In genomic region chr16:29658693-29659092, GRCh38 we compare ENCODE assay signal across 24 cellular contexts. TPM values are rescaled to one million over a fixed set of nuclear protein-coding genes. Genes with fewer than 3 reads are reported as not detected.
DNase-seq lines count a peak whose midpoint lies in the region; ATAC-seq, FAIRE-seq and TF ChIP-seq lines count a peak whose summit lies in the region.
"Had no signal": no experiment of that assay in that cellular context is flagged by ENCODE, and none has a peak within 500 bp of the region (broad histone marks: within the 10 kb centered on the region; RNA-seq: fewer than 3 reads in every experiment).

No MANE protein-coding gene starts in this region.

- intact Hi-C loops in K562 (cut with micrococcal nuclease), result no loop called here

- no peak for DNase-seq in activated T-cell treated with anti-CD3 and anti-CD28 coated beads, Interleukin-2, amount 50 U/mL, for 24 hours
- DNase-seq in activated T-cell treated with anti-CD3 and anti-CD28 coated beads, Interleukin-2, amount 50 U/mL, for 48 hours, result no peak
- DNase-seq in GM19239 (ENCODE audit: insufficient read length, low spot score) (no peak), K562 (ENCODE audit: extremely low read depth in 1 of 4, low spot score in 3 of 4) (peak in 1 of 4 experiments; percentile 62), NCI-H2196 (lab: John Stamatoyannopoulos, UW; ENCODE audit: unreplicated experiment) (no peak), left lobe of liver (ENCODE audit: low spot score) (no peak)
- DNase-seq: AML-193, DND-41, GM23248, H9, HFFc6, MV-4-11, NCI-H1105 treated with DMSO at 0.1 percent for 48 hours, NCI-H2029 treated with DMSO at 0.1 percent for 48 hours, NCI-H345, NCI-H524 treated with DMSO at 0.1 percent for 48 hours, OCI-M1 had no signal

- no peak for TF ChIP-seq CTCF in K562 (IDR thresholded peaks at IDR 0.05 in 2 of 3, conservative IDR thresholded peaks at IDR 0.05 in 1 of 3; ENCODE audit: insufficient read depth in 2 of 3, low read depth in 1 of 3, low read length in 3 of 3)

- no peak overlapping the region for H3K4me3 Mint-ChIP-seq in activated T-cell treated with anti-CD3 and anti-CD28 coated beads, Interleukin-2, amount 50 U/mL, for 24 hours
- H3K4me3 Mint-ChIP-seq: CD14-positive monocyte, H9, HFFc6 had no signal

- peaks cover 9% of the 10 kb centered on the region for H3K36me3 Mint-ChIP-seq in activated T-cell treated with anti-CD3 and anti-CD28 coated beads, Interleukin-2, amount 50 U/mL, for 24 hours (ENCODE audit: low read depth)
- H3K36me3 Mint-ChIP-seq: CD14-positive monocyte had no signal

- no peaks in the 10 kb centered on the region for H3K27me3 ChIP-seq in BLaER1 treated with 17β-estradiol and CSF1 and Interleukin-3, amounts not matched to agents 10 nM and 100 nM
- H3K27me3 ChIP-seq in K562 (ENCODE audit: control insufficient read depth in 2 of 2, insufficient read depth in 2 of 2, low read length in 2 of 2), result no peaks in the 10 kb centered on the region
- H3K27me3 ChIP-seq: SJSA1 had no signal

- no peaks in the 10 kb centered on the region for H3K9me3 Mint-ChIP-seq in activated T-cell treated with anti-CD3 and anti-CD28 coated beads, Interleukin-2, amount 50 U/mL, for 24 hours
- H3K9me3 Mint-ChIP-seq: CD14-positive monocyte, H9, HFFc6 had no signal

- H3K36me3 ChIP-seq in BLaER1 treated with 17β-estradiol and CSF1 and Interleukin-3, amounts not matched to agents 10 nM and 100 nM, result no peaks in the 10 kb centered on the region
- H3K36me3 ChIP-seq in K562 (ENCODE audit: control insufficient read depth, insufficient read depth, low read length), result peaks cover 2% of the 10 kb centered on the region; the same call in 1 of the 3 replicates
- H3K36me3 ChIP-seq: SJSA1 had no signal

- ATAC-seq in K562 (no peak), GM18873 (IDR thresholded peaks at IDR 0.05; ENCODE audit: low FRiP score, unreplicated experiment) (no peak), left lobe of liver (no peak)
- ATAC-seq: GM12878 had no signal

- no peak overlapping the region for H3K9ac ChIP-seq in BLaER1 treated with 17β-estradiol and CSF1 and Interleukin-3, amounts not matched to agents 10 nM and 100 nM
- peak overlapping the region in 1 of 2 experiments; percentile 31; a peak in 1 of 4 replicates for H3K9ac ChIP-seq in K562 (ENCODE audit: insufficient read depth in 1 of 2, low read depth in 2 of 2, low read length in 2 of 2)
- H3K9ac ChIP-seq: GM23248, KMS-11 had no signal

- no peak overlapping the region for H3K27ac ChIP-seq in BLaER1 treated with 17β-estradiol and CSF1 and Interleukin-3, amounts not matched to agents 10 nM and 100 nM
- peak overlapping the region; percentile 61; the same call in 1 of the 3 replicates for H3K27ac ChIP-seq in K562 (ENCODE audit: extremely low read depth, low read depth, low read length)
- H3K27ac ChIP-seq: GM23248, KMS-11, SJSA1 had no signal

- no peak overlapping the region for H3K4me3 ChIP-seq in BLaER1 treated with 17β-estradiol and CSF1 and Interleukin-3, amounts not matched to agents 10 nM and 100 nM
- no peak overlapping the region for H3K4me3 ChIP-seq in K562
- H3K4me3 ChIP-seq: GM12878, GM23248, SJSA1 had no signal

- POLR2A ChIA-PET in K562 (lab: Yijun Ruan, JAX), result interaction anchor here (0.6 to 1.4 kb wide), 2 partner anchors 21 to 23 kb away, joined by 4 read pairs; no protein-coding TSS in a partner anchor

- H3K4me2 ChIP-seq in BLaER1 treated with 17β-estradiol and CSF1 and Interleukin-3, amounts not matched to agents 10 nM and 100 nM, result peak overlapping the region in 6 of 11 experiments; percentile 12 to 60 (median 30); a peak in 5 of 22 replicates
- H3K4me2 ChIP-seq in K562 (ENCODE audit: insufficient read depth, low read length), result peak overlapping the region; percentile 14; the same call in 1 of the 2 replicates
- H3K4me2 ChIP-seq: KMS-11 had no signal

- CTCF ChIA-PET in K562 (lab: Yijun Ruan, JAX; ENCODE audit: low intra/inter-chr PET ratio), result no interaction called here

- no peaks in the 10 kb centered on the region for H3K9me1 ChIP-seq in K562 (ENCODE audit: control insufficient read depth, insufficient read depth, low read length)

- H3K4me1 Mint-ChIP-seq in activated T-cell treated with anti-CD3 and anti-CD28 coated beads, Interleukin-2, amount 50 U/mL, for 24 hours (ENCODE audit: low read depth), result peaks cover 40% of the 10 kb centered on the region

- in situ Hi-C loops in K562 (cut with MboI), result no loop called here

- 18% methylated on average over 6 of the region's 7 CpGs for WGBS in K562 (ENCODE audit: insufficient coverage, low coverage, missing lambda C conversion rate)

- TF ChIP-seq EP300 in K562 (IDR thresholded peaks at IDR 0.05; ENCODE audit: low read length), result no peak

- H3K27ac Mint-ChIP-seq in activated T-cell treated with anti-CD3 and anti-CD28 coated beads, Interleukin-2, amount 50 U/mL, for 24 hours, result peak overlapping the region; percentile 38
- H3K27ac Mint-ChIP-seq: CD14-positive monocyte, H9, HFFc6 had no signal

- no TSS peak for BruUV-seq in K562 (replicated peaks; lab: Mats Ljungman, UMichigan)

- H3K27me3 Mint-ChIP-seq in activated T-cell treated with anti-CD3 and anti-CD28 coated beads, Interleukin-2, amount 50 U/mL, for 24 hours, result no peaks in the 10 kb centered on the region

- peak; percentile 14 for FAIRE-seq in GM19239 (lab: Jason Lieb, UNC)
- peak; percentile 49 for FAIRE-seq in K562 (lab: Jason Lieb, UNC)
- FAIRE-seq: GM12878, RCC 7860 had no signal

- peaks cover 28% of the 10 kb centered on the region for H3K79me2 ChIP-seq in K562 (ENCODE audit: control insufficient read depth, insufficient read depth, low read length)

- H2AFZ ChIP-seq in K562 (ENCODE audit: low read depth, low read length), result peak overlapping the region; percentile 79
- H2AFZ ChIP-seq: GM23248 had no signal

- peaks cover 39 to 79% (median 66%) of the 10 kb centered on the region in 10 experiments for H3K4me1 ChIP-seq in BLaER1 treated with 17β-estradiol and CSF1 and Interleukin-3, amounts not matched to agents 10 nM and 100 nM
- H3K4me1 ChIP-seq in K562 (replicated peaks in 1 of 2; ENCODE audit: control insufficient read depth in 2 of 2, insufficient read depth in 2 of 2, low read length in 2 of 2), result peaks cover 40 to 70% of the 10 kb centered on the region in 2 experiments
- H3K4me1 ChIP-seq: SJSA1 had no signal

- TF ChIP-seq POLR2A in K562 (conservative IDR thresholded peaks at IDR 0.05), result no peak

- no peaks in the 10 kb centered on the region for H3K9me3 ChIP-seq in BLaER1 treated with 17β-estradiol and CSF1 and Interleukin-3, amounts not matched to agents 10 nM and 100 nM (replicated peaks in 1 of 11)
- H3K9me3 ChIP-seq in K562 (replicated peaks; ENCODE audit: control insufficient read depth, insufficient read depth, low read depth, low read length), result no peaks in the 10 kb centered on the region
- H3K9me3 ChIP-seq: SJSA1 had no signal

- no peak for TF ChIP-seq RAD21 in K562 (CRISPR knock-in tag; conservative IDR thresholded peaks at IDR 0.05 in 1 of 2, IDR thresholded peaks at IDR 0.05 in 1 of 2)

- peaks cover 0 to 5% (median 1%) of the 10 kb centered on the region in 11 experiments; a peak in 8 of 22 replicates for H4K20me1 ChIP-seq in BLaER1 treated with 17β-estradiol and CSF1 and Interleukin-3, amounts not matched to agents 10 nM and 100 nM
- H4K20me1 ChIP-seq in K562 (replicated peaks; ENCODE audit: control insufficient read depth, insufficient read depth, low read length), result no peaks in the 10 kb centered on the region

RNA-seq across cellular contexts. Expression of gene SPN, which starts 4.4 kb away (rescaled TPM):
- 97.4 and 224 TPM in 2 replicates for total RNA-seq in K562 (2011; cell fraction: chromatin; rRNA removed; ENCODE audit: low replicate concordance)
- 129 and 166 TPM in 2 replicates for total RNA-seq in K562 (2011; cell fraction: nucleolus; rRNA removed)
- 142 and 171 TPM in 2 replicates for total RNA-seq in K562 (2011; cell fraction: nucleoplasm; rRNA removed)
- total RNA-seq in K562 (2014; rRNA removed) (75.4 and 91.8 TPM in 2 replicates), K562 (2014; rRNA removed; fragmentation: Illumina TruSeq; extraction: Trizol) (80.6 and 85.0 TPM in 2 replicates), K562 (2015; rRNA removed; fragmentation: Illumina TruSeq; extraction: Trizol) (110 and 114 TPM in 2 replicates), K562 (2021) (202 and 225 TPM in 2 replicates), left lobe of liver (1.3 TPM)
- polyA plus RNA-seq in K562 (2011; rRNA removed) (56.7 and 114 TPM in 2 replicates), K562 (2014; fragmentation: Illumina TruSeq; extraction: Trizol) (174 and 221 TPM in 2 replicates), K562 (2014; fragmentation: Nextera tagmentation; extraction: Ambion mirVana) (10 to 100 TPM; 24.3 to 34.3 TPM), K562 (2014; rRNA removed) (74.2 and 79.4 TPM in 2 replicates)
- 56.3 and 107 TPM in 2 replicates for polyA plus RNA-seq in K562 (2011; cell fraction: cytosol; rRNA removed)
- 80.5 and 114 TPM in 2 replicates for polyA plus RNA-seq in K562 (2011; cell fraction: nucleus; rRNA removed)
- 152 and 220 TPM in 2 replicates for polyA plus RNA-seq in K562 (2012)
- 64.6 and 73.0 TPM in 2 replicates for polyA minus RNA-seq in K562 (2011; rRNA and poly(A)+ RNA removed)
- 66.4 and 80.3 TPM in 2 replicates for polyA minus RNA-seq in K562 (2011; cell fraction: cytosol; rRNA and poly(A)+ RNA removed)
- polyA minus RNA-seq in K562 (2011; cell fraction: nucleus; rRNA and poly(A)+ RNA removed), result 15.9 and 30.7 TPM in 2 replicates
- total RNA-seq: GM23248, SJSA1 had no signal
- polyA plus RNA-seq: GM23248 had no signal

RNA-seq across cellular contexts. Expression of gene QPRT, which starts 20.3 kb away (rescaled TPM):
- 45.6 and 86.1 TPM in 2 replicates for total RNA-seq in K562 (2011; cell fraction: chromatin; rRNA removed; ENCODE audit: low replicate concordance)
- total RNA-seq in K562 (2011; cell fraction: nucleolus; rRNA removed), result 57.9 and 68.0 TPM in 2 replicates
- total RNA-seq in K562 (2011; cell fraction: nucleoplasm; rRNA removed), result 66.3 and 114 TPM in 2 replicates
- total RNA-seq in K562 (2014; rRNA removed) (112 and 115 TPM in 2 replicates), K562 (2014; rRNA removed; fragmentation: Illumina TruSeq; extraction: Trizol) (37.3 and 39.2 TPM in 2 replicates), K562 (2015; rRNA removed; fragmentation: Illumina TruSeq; extraction: Trizol) (72.8 and 76.7 TPM in 2 replicates), K562 (2021) (80.7 and 86.5 TPM in 2 replicates), left lobe of liver (143 TPM)
- polyA plus RNA-seq in K562 (2011; rRNA removed) (38.9 and 73.1 TPM in 2 replicates), K562 (2014; fragmentation: Illumina TruSeq; extraction: Trizol) (64.1 and 72.4 TPM in 2 replicates), K562 (2014; fragmentation: Nextera tagmentation; extraction: Ambion mirVana) (10 to 100 TPM in 1 of 2 experiments, 1 to 10 TPM in 1; 7.7 to 10.8 TPM), K562 (2014; rRNA removed) (64.3 and 68.8 TPM in 2 replicates)
- polyA plus RNA-seq in K562 (2011; cell fraction: cytosol; rRNA removed), result 79.6 and 90.5 TPM in 2 replicates
- polyA plus RNA-seq in K562 (2011; cell fraction: nucleus; rRNA removed), result 56.0 and 57.6 TPM in 2 replicates
- polyA plus RNA-seq in K562 (2012), result 120 and 164 TPM in 2 replicates
- polyA minus RNA-seq in K562 (2011; rRNA and poly(A)+ RNA removed), result 37.4 and 44.7 TPM in 2 replicates
- polyA minus RNA-seq in K562 (2011; cell fraction: cytosol; rRNA and poly(A)+ RNA removed), result 56.5 and 107 TPM in 2 replicates
- polyA minus RNA-seq in K562 (2011; cell fraction: nucleus; rRNA and poly(A)+ RNA removed), result 12.7 and 19.0 TPM in 2 replicates

Comparison
In these comparisons a context has a peak if more than half of its experiments do, and no peak if none do; other contexts are left out.
1. RNA of gene SPN, which starts 4.4 kb away (total RNA-seq): 75.4 to 225 TPM in K562; 1.3 TPM in left lobe of liver (single experiment); every median in the first group is over 10 times any median in the second.